Comparison of ENCODE assay signal across 21 cellular contexts in genomic region chr22:38299758-38300157, GRCh38. TPM values are rescaled to one million over a fixed set of nuclear protein-coding genes. Genes with fewer than 3 reads are reported as not detected.
DNase-seq lines count a peak whose midpoint lies in the region; ATAC-seq and TF ChIP-seq lines count a peak whose summit lies in the region.
"Had no signal": no experiment of that assay in that cellular context is flagged by ENCODE, and none has a peak within 500 bp of the region (broad histone marks: within the 10 kb centered on the region; RNA-seq: fewer than 3 reads in every experiment).

No MANE protein-coding gene starts in this region.

- H3K79me2 ChIP-seq in PC-3 (ENCODE audit: low read length): peaks cover 40% of the 10 kb centered on the region

- peak overlapping the region; percentile 56 for H3K4me2 ChIP-seq in PC-3 (ENCODE audit: low read length)

- peaks cover 11% of the 10 kb centered on the region; the same call in 1 of the 2 replicates for H4K20me1 ChIP-seq in PC-3 (ENCODE audit: low read length)

- DNase-seq in PC-3 (no peak), endothelial cell (ENCODE audit: low spot score) (no peak), neural crest cell (ENCODE audit: low read depth, low spot score) (no peak), body of pancreas (no peak), KG1 (lab: John Stamatoyannopoulos, UW) (no peak)
- DNase-seq in activated CD4-positive, alpha-beta T cell treated with anti-CD3 and anti-CD28 coated beads for 48 hours: no peak
- DNase-seq: activated B cell treated with CpG ODN at 0.5 μM for 24 hours; activated CD4-positive, alpha-beta memory T cell treated with anti-CD3 and anti-CD28 coated beads for 36 hours; activated gamma-delta T cell; COR-L47; DND-41; immature natural killer cell; lower lobe of right lung; Peyer's patch; spleen; stimulated activated CD4-positive, alpha-beta T cell treated with anti-CD3 and anti-CD28 coated beads, Interleukin-4, amount 100 ng/mL, for 24 hours; stimulated activated naive CD8-positive, alpha-beta T cell treated with anti-CD3 and anti-CD28 coated beads, Interleukin-15, Interleukin-2, amounts not matched to agents 100 U/mL and 50 U/mL, for 24 hours; tibial artery had no signal

- BruUV-seq in PC-3 (replicated peaks; lab: Mats Ljungman, UMichigan): no TSS peak

- H3K4me3 ChIP-seq in PC-3 (ENCODE audit: low read length) (no peak overlapping the region), body of pancreas (no peak overlapping the region)
- H3K4me3 ChIP-seq: lower lobe of right lung, Peyer's patch, spleen, tibial artery had no signal

- H3K9ac ChIP-seq in PC-3 (ENCODE audit: low read length): peak overlapping the region; percentile 84

- H3K4me1 ChIP-seq in PC-3 (ENCODE audit: insufficient read depth, low read length) (peaks cover 35% of the 10 kb centered on the region), body of pancreas (peaks cover 28% of the 10 kb centered on the region)

- CTCF ChIA-PET in PC-3 (lab: Charles Lee): no interaction called here

- H2AFZ ChIP-seq in PC-3 (ENCODE audit: low read length): no peak overlapping the region

- peaks cover 12% of the 10 kb centered on the region for H3K27me3 Mint-ChIP-seq in endothelial cell (ENCODE audit: unreplicated experiment)
- no peaks in the 10 kb centered on the region for H3K27me3 Mint-ChIP-seq in neural crest cell (ENCODE audit: low read depth)
- H3K27me3 Mint-ChIP-seq: activated B cell treated with CpG ODN at 0.5 μM for 24 hours; activated CD4-positive, alpha-beta memory T cell treated with anti-CD3 and anti-CD28 coated beads for 36 hours had no signal

- H3K36me3 Mint-ChIP-seq in endothelial cell (ENCODE audit: low read depth, unreplicated experiment) (peaks cover 42% of the 10 kb centered on the region), neural crest cell (ENCODE audit: low read depth) (peaks cover 21% of the 10 kb centered on the region)

- H3K27ac ChIP-seq in C4-2B (peak overlapping the region; percentile 0; the same call in 1 of the 2 replicates), PC-3 (ENCODE audit: low read length) (peak overlapping the region; percentile 99), body of pancreas (no peak overlapping the region)
- H3K27ac ChIP-seq: lower lobe of right lung, neutrophil, Peyer's patch, spleen, tibial artery had no signal

- H3K9me3 Mint-ChIP-seq in endothelial cell (ENCODE audit: unreplicated experiment) (no peaks in the 10 kb centered on the region), neural crest cell (no peaks in the 10 kb centered on the region)
- H3K9me3 Mint-ChIP-seq: activated B cell treated with CpG ODN at 0.5 μM for 24 hours; activated CD4-positive, alpha-beta memory T cell treated with anti-CD3 and anti-CD28 coated beads for 36 hours; immature natural killer cell had no signal

- H3K27ac Mint-ChIP-seq in endothelial cell (ENCODE audit: unreplicated experiment): no peak overlapping the region
- H3K27ac Mint-ChIP-seq in neural crest cell (ENCODE audit: unreplicated experiment): peak overlapping the region; percentile 93
- H3K27ac Mint-ChIP-seq: activated B cell treated with CpG ODN at 0.5 μM for 24 hours; activated CD4-positive, alpha-beta memory T cell treated with anti-CD3 and anti-CD28 coated beads for 36 hours had no signal

- no peak for TF ChIP-seq POLR2A in body of pancreas (IDR thresholded peaks at IDR 0.05)

- H3K9me3 ChIP-seq in PC-3 (ENCODE audit: low read length) (no peaks in the 10 kb centered on the region), body of pancreas (no peaks in the 10 kb centered on the region)
- H3K9me3 ChIP-seq: lower lobe of right lung, neutrophil, Peyer's patch, spleen, tibial artery had no signal

- H3K9me2 ChIP-seq in PC-3 (replicated peaks; ENCODE audit: low read length): no peaks in the 10 kb centered on the region

- H3F3A ChIP-seq in PC-3 (ENCODE audit: low read length, unreplicated experiment): peaks cover 3% of the 10 kb centered on the region

- POLR2A ChIA-PET in PC-3 (lab: Charles Lee; ENCODE audit: unreplicated experiment): no interaction called here

- H3K4me1 Mint-ChIP-seq in endothelial cell (ENCODE audit: unreplicated experiment) (peaks cover 8% of the 10 kb centered on the region), neural crest cell (peaks cover 17% of the 10 kb centered on the region)

- H3K4me3 Mint-ChIP-seq in endothelial cell (ENCODE audit: unreplicated experiment) (peak overlapping the region; percentile 71), neural crest cell (peak overlapping the region; percentile 34)
- H3K4me3 Mint-ChIP-seq: activated B cell treated with CpG ODN at 0.5 μM for 24 hours; activated CD4-positive, alpha-beta memory T cell treated with anti-CD3 and anti-CD28 coated beads for 36 hours; immature natural killer cell had no signal

- WGBS in body of pancreas, 2 donors: 69 to 83% methylated on average over 9 to 12 of the region's 12 CpGs

- ATAC-seq in PC-3: no peak
- ATAC-seq in body of pancreas: no peak
- ATAC-seq in HG03354 (IDR thresholded peaks at IDR 0.05; ENCODE audit: poor library complexity, severe bottlenecking, unreplicated experiment): no peak
- ATAC-seq: lower lobe of right lung; stimulated activated naive CD8-positive, alpha-beta T cell treated with anti-CD3 and anti-CD28 coated beads, Interleukin-15, Interleukin-2, amounts not matched to agents 100 U/mL and 50 U/mL, for 24 hours had no signal

- intact Hi-C loops in PC-3 (cut with micrococcal nuclease) (loop anchor here (2.0 kb wide), 1 partner anchor 19 kb away; no protein-coding TSS in a partner anchor), body of pancreas (cut with DNase I) (no loop called here)

- H3K36me3 ChIP-seq in PC-3 (ENCODE audit: low read depth, low read length) (peaks cover 74% of the 10 kb centered on the region), body of pancreas (replicated peaks in 1 of 2; ENCODE audit: insufficient read depth in 1 of 2, low read depth in 2 of 2) (peaks cover 7 to 48% of the 10 kb centered on the region in 2 donors)

- H3K27me3 ChIP-seq in PC-3 (ENCODE audit: low read length) (no peaks in the 10 kb centered on the region), body of pancreas (no peaks in the 10 kb centered on the region)
- H3K27me3 ChIP-seq: neutrophil, Peyer's patch, spleen, tibial artery had no signal

- TF ChIP-seq CTCF in C4-2B (conservative IDR thresholded peaks at IDR 0.05) (no peak), PC-3 (conservative IDR thresholded peaks at IDR 0.05; ENCODE audit: low read depth, low read length) (no peak), endothelial cell (IDR thresholded peaks at IDR 0.05; ENCODE audit: unreplicated experiment) (no peak), neural crest cell (conservative IDR thresholded peaks at IDR 0.05) (no peak), body of pancreas (IDR thresholded peaks at IDR 0.05) (no peak)

RNA-seq across cellular contexts. Expression of gene CSNK1E, which starts 17.5 kb away (rescaled TPM):
- 147 and 179 TPM in 2 replicates for total RNA-seq in PC-3 (2014; rRNA removed)
- total RNA-seq in endothelial cell (ENCODE audit: unreplicated experiment): 144 TPM
- total RNA-seq in neural crest cell: 243 and 250 TPM in 2 replicates
- total RNA-seq in body of pancreas: 100 to 1,000 TPM in 1 of 2 donors, 10 to 100 TPM in 1; 63.3 to 172 TPM

RNA-seq across cellular contexts. Expression of gene TMEM184B, which starts 26.9 kb away (rescaled TPM):
- total RNA-seq in PC-3 (2014; rRNA removed): 37.5 and 43.8 TPM in 2 replicates
- 59.8 TPM for total RNA-seq in endothelial cell (ENCODE audit: unreplicated experiment)
- 58.3 and 60.3 TPM in 2 replicates for total RNA-seq in neural crest cell
- total RNA-seq in body of pancreas: 10 to 100 TPM; 28.7 to 31.4 TPM

Comparison
In these comparisons a context has a peak if more than half of its experiments do, and no peak if none do; other contexts are left out.
1. H3K27ac ChIP-seq: peak in C4-2B (single experiment) and PC-3 (single experiment); none in body of pancreas (0 of 4).